In genomic region chr15:64459382-64459781, GRCh38 we compare ENCODE assay signal across 12 cellular contexts. TPM values are rescaled to one million over a fixed set of nuclear protein-coding genes. Genes with fewer than 3 reads are reported as not detected.
DNase-seq lines count a peak whose midpoint lies in the region; ATAC-seq and TF ChIP-seq lines count a peak whose summit lies in the region.
"Had no signal": no experiment of that assay in that cellular context is flagged by ENCODE, and none has a peak within 500 bp of the region (broad histone marks: within the 10 kb centered on the region; RNA-seq: fewer than 3 reads in every experiment).

No MANE protein-coding gene starts in this region.

- no peak overlapping the region for H3K18ac ChIP-seq in H9 (ENCODE audit: insufficient read length, low read depth, low read length)

- H3K9ac ChIP-seq in BLaER1 treated with 17β-estradiol and CSF1 and Interleukin-3, amounts not matched to agents 10 nM and 100 nM: no peak overlapping the region; a peak in 1 of 22 replicates
- no peak overlapping the region for H3K9ac ChIP-seq in H9 (ENCODE audit: extremely low read depth, insufficient read length, low read length)

- H3K4me2 ChIP-seq in BLaER1 treated with 17β-estradiol and CSF1 and Interleukin-3, amounts not matched to agents 10 nM and 100 nM: peak overlapping the region; percentile 54 to 93 (median 79); a peak in 21 of 22 replicates
- H3K4me2 ChIP-seq in H9 (ENCODE audit: insufficient read depth, insufficient read length, low read length): no peak overlapping the region

- H3K79me2 ChIP-seq in H9 (ENCODE audit: insufficient read depth, low read length): peaks cover 11% of the 10 kb centered on the region; the same call in 1 of the 2 replicates

- H3K27me3 ChIP-seq in BLaER1 treated with 17β-estradiol and CSF1 and Interleukin-3, amounts not matched to agents 10 nM and 100 nM: no peaks in the 10 kb centered on the region
- H3K27me3 ChIP-seq in H9 (ENCODE audit: insufficient read depth, low read length): no peaks in the 10 kb centered on the region

- no peak for TF ChIP-seq CTCF in H9 (conservative IDR thresholded peaks at IDR 0.05)

- H4K8ac ChIP-seq in H9 (replicated peaks; ENCODE audit: insufficient read length, low read depth, low read length): no peak overlapping the region

- H3K27me3 Mint-ChIP-seq in H9 (ENCODE audit: low read depth) (no peaks in the 10 kb centered on the region), naive B cell (no peaks in the 10 kb centered on the region)
- H3K27me3 Mint-ChIP-seq in activated naive CD8-positive, alpha-beta T cell: no peaks in the 10 kb centered on the region

- H3K4me3 Mint-ChIP-seq in H9: peak overlapping the region; percentile 69 to 84
- peak overlapping the region; percentile 92 for H3K4me3 Mint-ChIP-seq in activated naive CD8-positive, alpha-beta T cell
- peak overlapping the region; percentile 84 to 95 (median 91) for H3K4me3 Mint-ChIP-seq in naive B cell

- no peak overlapping the region for H2AK5ac ChIP-seq in H9 (ENCODE audit: insufficient read length, low read length)

- peaks cover 0 to 5% (median 4%) of the 10 kb centered on the region in 3 experiments; a peak in 4 of 7 replicates for H3K36me3 Mint-ChIP-seq in H9 (ENCODE audit: insufficient read depth in 1 of 3, low read depth in 3 of 3)
- peaks cover 2% of the 10 kb centered on the region for H3K36me3 Mint-ChIP-seq in activated naive CD8-positive, alpha-beta T cell
- H3K36me3 Mint-ChIP-seq in naive B cell: no peaks in the 10 kb centered on the region

- H3T11ph ChIP-seq in H9 (ENCODE audit: low read length): no peak overlapping the region

- H3K36me3 ChIP-seq in BLaER1 treated with 17β-estradiol and CSF1 and Interleukin-3, amounts not matched to agents 10 nM and 100 nM: peaks cover 0 to 14% (median 0%) of the 10 kb centered on the region in 11 experiments; a peak in 6 of 22 replicates

- no CpG with 5 or more reads among the region's 2 CpGs for WGBS in H9 (ENCODE audit: extremely low coverage, insufficient read length, low lambda C conversion rate)

- H3K79me1 ChIP-seq in H9 (ENCODE audit: insufficient read depth, low read depth, low read length, poor library complexity, severe bottlenecking): peaks cover 7% of the 10 kb centered on the region

- H3K27ac ChIP-seq in BLaER1 treated with 17β-estradiol and CSF1 and Interleukin-3, amounts not matched to agents 10 nM and 100 nM: peak overlapping the region in 4 of 11 experiments; percentile 74 to 87 (median 82); a peak in 4 of 22 replicates
- no peak overlapping the region for H3K27ac ChIP-seq in H9 (ENCODE audit: insufficient read length, low read depth, low read length)

- H4K91ac ChIP-seq in H9 (ENCODE audit: insufficient read length, low read depth, low read length): no peak overlapping the region

- H3K14ac ChIP-seq in H9 (ENCODE audit: insufficient read depth, low read length): no peak overlapping the region

- H3K9me3 ChIP-seq in BLaER1 treated with 17β-estradiol and CSF1 and Interleukin-3, amounts not matched to agents 10 nM and 100 nM (replicated peaks in 1 of 11): no peaks in the 10 kb centered on the region
- no peaks in the 10 kb centered on the region for H3K9me3 ChIP-seq in H9 (ENCODE audit: control insufficient read depth, low read depth, low read length)

- H3K27ac Mint-ChIP-seq in H9: peak overlapping the region in 2 of 3 experiments; percentile 10 to 11; a peak in 1 of 7 replicates
- H3K27ac Mint-ChIP-seq in activated naive CD8-positive, alpha-beta T cell: peak overlapping the region; percentile 79
- peak overlapping the region in 1 of 6 donors; percentile 79 for H3K27ac Mint-ChIP-seq in naive B cell

- H2BK12ac ChIP-seq in H9 (ENCODE audit: insufficient read length, low read depth, low read length): no peak overlapping the region

- H3K4me1 ChIP-seq in BLaER1 treated with 17β-estradiol and CSF1 and Interleukin-3, amounts not matched to agents 10 nM and 100 nM: peaks cover 68 to 87% (median 75%) of the 10 kb centered on the region in 10 experiments
- peaks cover 5% of the 10 kb centered on the region; the same call in 1 of the 2 replicates for H3K4me1 ChIP-seq in H9 (ENCODE audit: insufficient read depth, low read length)

- H2BK15ac ChIP-seq in H9 (ENCODE audit: low read depth, low read length): no peak overlapping the region

- H2AFZ ChIP-seq in H9 (ENCODE audit: low read length): no peak overlapping the region

- H3K23me2 ChIP-seq in H9 (ENCODE audit: insufficient read length, low read depth, low read length, poor library complexity, severe bottlenecking): peaks cover 7% of the 10 kb centered on the region

- no peak overlapping the region for H3K23ac ChIP-seq in H9 (ENCODE audit: insufficient read length, low read depth, low read length)

- no peak for ATAC-seq in naive B cell (ENCODE audit: low read depth in 2 of 2)

- no peak overlapping the region for H4K5ac ChIP-seq in H9 (ENCODE audit: insufficient read length, low read depth, low read length)

- peaks cover 15 to 42% (median 28%) of the 10 kb centered on the region in 11 experiments; a peak in 19 of 22 replicates for H4K20me1 ChIP-seq in BLaER1 treated with 17β-estradiol and CSF1 and Interleukin-3, amounts not matched to agents 10 nM and 100 nM
- H4K20me1 ChIP-seq in H9 (ENCODE audit: control insufficient read depth, insufficient read depth, insufficient read length): no peaks in the 10 kb centered on the region

- H3K56ac ChIP-seq in H9 (ENCODE audit: insufficient read length, low read depth, low read length): no peak overlapping the region

- H2BK20ac ChIP-seq in H9 (ENCODE audit: low read depth, low read length, poor library complexity, severe bottlenecking): no peak overlapping the region

- H3K4me1 Mint-ChIP-seq in H9 (peaks cover 43 to 51% of the 10 kb centered on the region in 2 experiments), naive B cell (peaks cover 39 to 55% (median 46%) of the 10 kb centered on the region in 3 donors)
- H3K4me1 Mint-ChIP-seq in activated naive CD8-positive, alpha-beta T cell (ENCODE audit: low read depth): peaks cover 86% of the 10 kb centered on the region

- no peak overlapping the region for H2BK120ac ChIP-seq in H9 (ENCODE audit: low read depth, low read length, poor library complexity, severe bottlenecking)

- no peak overlapping the region for H3K4ac ChIP-seq in H9 (ENCODE audit: low read depth, low read length)

- no peak for DNase-seq in H9
- no peak for DNase-seq in naive B cell
- no peak for DNase-seq in NCI-H2081 (lab: John Stamatoyannopoulos, UW)
- no peak for DNase-seq in dedifferentiated amniotic fluid mesenchymal stem cell (ENCODE audit: extremely low spot score)
- DNase-seq in central memory CD4-positive, alpha-beta T cell: no peak
- no peak for DNase-seq in NCI-H146 treated with DMSO at 0.1 percent for 48 hours (lab: John Stamatoyannopoulos, UW; ENCODE audit: unreplicated experiment)
- DNase-seq: activated gamma-delta T cell, kidney glomerular epithelial cell, NCI-H748 treated with DMSO at 0.1 percent for 48 hours, T1000 had no signal

- no peak overlapping the region for H2BK5ac ChIP-seq in H9 (ENCODE audit: insufficient read length, low read length)

- H3K4me3 ChIP-seq in BLaER1 treated with 17β-estradiol and CSF1 and Interleukin-3, amounts not matched to agents 10 nM and 100 nM: peak overlapping the region in 3 of 10 experiments; percentile 61 to 71 (median 65); a peak in 2 of 20 replicates

- H3K9me3 Mint-ChIP-seq in H9 (no peaks in the 10 kb centered on the region), naive B cell (no peaks in the 10 kb centered on the region)
- H3K9me3 Mint-ChIP-seq in activated naive CD8-positive, alpha-beta T cell (ENCODE audit: low read depth): no peaks in the 10 kb centered on the region

RNA-seq across cellular contexts. Expression of gene ZNF609, which starts 1.0 kb away (rescaled TPM):
- total RNA-seq in H9 (2021): 38.8 and 45.3 TPM in 2 replicates
- polyA plus RNA-seq in naive B cell (ENCODE audit: low read depth in 6 of 6): 1 to 10 TPM in 5 of 6 donors, under 1 TPM in 1; 0.83 to 4.4 (median 2.6) TPM
